ENCODE assay signal across 8 cellular contexts in the genomic region with DNA sequence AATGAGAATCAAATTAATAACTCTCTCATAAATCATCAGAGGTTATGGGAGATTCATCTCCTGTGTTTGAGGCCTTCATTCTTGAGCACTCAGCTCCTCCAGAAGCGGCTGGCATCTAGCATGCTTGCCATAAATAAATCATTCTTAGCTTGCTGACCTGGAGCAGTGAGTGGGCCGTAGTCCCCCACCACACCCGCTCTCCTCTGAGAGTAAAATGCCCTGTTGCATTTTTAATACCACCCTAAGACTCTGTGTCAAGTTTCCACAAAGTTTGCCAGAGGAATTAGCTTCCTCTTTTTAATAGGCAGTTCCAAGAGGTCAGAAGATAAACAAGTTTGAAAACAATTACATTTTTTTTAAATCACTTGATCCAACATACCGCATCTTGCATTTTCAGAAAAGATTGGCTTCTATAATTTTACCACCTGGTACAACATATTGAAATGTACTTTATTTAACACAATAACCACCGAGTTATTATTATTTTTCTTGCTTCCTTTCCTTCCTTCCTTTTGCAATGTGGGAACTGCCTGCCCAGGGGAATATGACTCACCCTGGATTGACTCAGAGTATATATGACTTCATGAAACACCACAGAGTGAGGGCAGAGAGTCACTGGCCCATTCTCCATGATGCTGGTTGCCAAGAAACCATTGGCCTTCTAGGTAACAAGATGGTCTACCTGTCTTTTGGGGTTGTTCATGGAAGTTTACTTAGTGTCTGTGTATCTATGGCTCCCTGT. TPM values are rescaled to one million over a fixed set of nuclear protein-coding genes. Genes with fewer than 3 reads are reported as not detected.
DNase-seq lines count a peak whose midpoint lies in the region; ATAC-seq and TF ChIP-seq lines count a peak whose summit lies in the region.

No MANE protein-coding gene starts in this region.

- peaks cover 5% of the 10 kb centered on the region for H3K27me3 Mint-ChIP-seq in CD4-positive, alpha-beta T cell
- no peaks in the 10 kb centered on the region for H3K27me3 Mint-ChIP-seq in H9 (ENCODE audit: low read depth)

- no peak overlapping the region for H3K4me3 ChIP-seq in fibroblast of mammary gland (ENCODE audit: control insufficient read depth, low read depth, low read length)

- no peak overlapping the region for H3K4me2 ChIP-seq in H9 (ENCODE audit: insufficient read depth, insufficient read length, low read length)

- no peak overlapping the region for H3K18ac ChIP-seq in H9 (ENCODE audit: insufficient read length, low read depth, low read length)

- no peaks in the 10 kb centered on the region for H3K79me1 ChIP-seq in H9 (ENCODE audit: insufficient read depth, low read depth, low read length, poor library complexity, severe bottlenecking)

- no peaks in the 10 kb centered on the region for H3K36me3 Mint-ChIP-seq in CD4-positive, alpha-beta T cell (ENCODE audit: low read depth)
- no peaks in the 10 kb centered on the region; a peak in 1 of 7 replicates for H3K36me3 Mint-ChIP-seq in H9 (ENCODE audit: insufficient read depth in 1 of 3, low read depth in 3 of 3)

- H3K4me1 Mint-ChIP-seq in CD4-positive, alpha-beta T cell (ENCODE audit: low read depth), result no peaks in the 10 kb centered on the region
- H3K4me1 Mint-ChIP-seq in H9, result peaks cover 21 to 22% of the 10 kb centered on the region in 2 experiments

- H3K56ac ChIP-seq in H9 (ENCODE audit: insufficient read length, low read depth, low read length), result no peak overlapping the region

- ATAC-seq in CD4-positive, alpha-beta T cell (ENCODE audit: poor library complexity), result no peak
- ATAC-seq in GM19023 (IDR thresholded peaks at IDR 0.05; ENCODE audit: unreplicated experiment), result no peak

- H4K91ac ChIP-seq in H9 (ENCODE audit: insufficient read length, low read depth, low read length), result no peak overlapping the region

- H3K9me3 ChIP-seq in CD4-positive, alpha-beta T cell (ENCODE audit: control insufficient read depth, low read length), result no peaks in the 10 kb centered on the region
- no peaks in the 10 kb centered on the region for H3K9me3 ChIP-seq in H9 (ENCODE audit: control insufficient read depth, low read depth, low read length)

- POLR2A ChIA-PET in CD4-positive, alpha-beta T cell (lab: Charles Lee), result no interaction called here

- no peak overlapping the region for H2AK5ac ChIP-seq in H9 (ENCODE audit: insufficient read length, low read length)

- no peak overlapping the region for H3K27ac ChIP-seq in CD4-positive, alpha-beta T cell (ENCODE audit: low read depth, low read length)
- no peak overlapping the region for H3K27ac ChIP-seq in H9 (ENCODE audit: insufficient read length, low read depth, low read length)

- no peaks in the 10 kb centered on the region; the same call in 1 of the 2 replicates for H3K4me1 ChIP-seq in H9 (ENCODE audit: insufficient read depth, low read length)

- no CpG with 5 or more reads among the region's 5 CpGs for WGBS in H9 (ENCODE audit: extremely low coverage, insufficient read length, low lambda C conversion rate)

- no peak overlapping the region for H3T11ph ChIP-seq in H9 (ENCODE audit: low read length)

- H2BK5ac ChIP-seq in H9 (ENCODE audit: insufficient read length, low read length), result no peak overlapping the region

- no peak overlapping the region for H3K4ac ChIP-seq in H9 (ENCODE audit: low read depth, low read length)

- intact Hi-C loops in CD4-positive, alpha-beta T cell (cut with DNase I, micrococcal nuclease), result no loop called here

- H2BK12ac ChIP-seq in H9 (ENCODE audit: insufficient read length, low read depth, low read length), result no peak overlapping the region

- H2BK120ac ChIP-seq in H9 (ENCODE audit: low read depth, low read length, poor library complexity, severe bottlenecking), result no peak overlapping the region

- no peak for TF ChIP-seq CTCF in fibroblast of mammary gland (conservative IDR thresholded peaks at IDR 0.05; ENCODE audit: control insufficient read depth, insufficient read depth, low read depth, low read length)
- TF ChIP-seq CTCF in CD4-positive, alpha-beta T cell (IDR thresholded peaks at IDR 0.05), result no peak
- TF ChIP-seq CTCF in H9 (conservative IDR thresholded peaks at IDR 0.05), result no peak

- H3K79me2 ChIP-seq in H9 (ENCODE audit: insufficient read depth, low read length), result no peaks in the 10 kb centered on the region

- H3K4me3 Mint-ChIP-seq in CD4-positive, alpha-beta T cell, result no peak overlapping the region
- H3K4me3 Mint-ChIP-seq in H9, result no peak overlapping the region

- peak; percentile 83 for DNase-seq in EL
- DNase-seq in OCI-M1 (lab: John Stamatoyannopoulos, UW), result peak; percentile 68
- DNase-seq in fibroblast of mammary gland (ENCODE audit: low read depth), result peak; percentile 96
- DNase-seq in pulmonary artery endothelial cell (ENCODE audit: low read depth, low spot score), result peak; percentile 87
- DNase-seq in RPMI8226, result no peak
- no peak for DNase-seq in CD4-positive, alpha-beta T cell
- no peak for DNase-seq in H9

- H4K8ac ChIP-seq in H9 (replicated peaks; ENCODE audit: insufficient read length, low read depth, low read length), result no peak overlapping the region

- H4K20me1 ChIP-seq in H9 (ENCODE audit: control insufficient read depth, insufficient read depth, insufficient read length), result no peaks in the 10 kb centered on the region

- no peak overlapping the region for H2AFZ ChIP-seq in H9 (ENCODE audit: low read length)

- H4K5ac ChIP-seq in H9 (ENCODE audit: insufficient read length, low read depth, low read length), result no peak overlapping the region

- no peak overlapping the region for H3K27ac Mint-ChIP-seq in CD4-positive, alpha-beta T cell
- no peak overlapping the region; a peak in 1 of 7 replicates for H3K27ac Mint-ChIP-seq in H9

- H3K9ac ChIP-seq in H9 (ENCODE audit: extremely low read depth, insufficient read length, low read length), result no peak overlapping the region

- H3K27me3 ChIP-seq in CD4-positive, alpha-beta T cell (ENCODE audit: control insufficient read depth, insufficient read depth, low read length), result no peaks in the 10 kb centered on the region
- H3K27me3 ChIP-seq in H9 (ENCODE audit: insufficient read depth, low read length), result no peaks in the 10 kb centered on the region

- no peak overlapping the region for H2BK20ac ChIP-seq in H9 (ENCODE audit: low read depth, low read length, poor library complexity, severe bottlenecking)

- CTCF ChIA-PET in CD4-positive, alpha-beta T cell (lab: Charles Lee), result no interaction called here

- no peaks in the 10 kb centered on the region for H3K23me2 ChIP-seq in H9 (ENCODE audit: insufficient read length, low read depth, low read length, poor library complexity, severe bottlenecking)

- no peak overlapping the region for H3K14ac ChIP-seq in H9 (ENCODE audit: insufficient read depth, low read length)

- H3K9me3 Mint-ChIP-seq in CD4-positive, alpha-beta T cell, result no peaks in the 10 kb centered on the region
- H3K9me3 Mint-ChIP-seq in H9, result no peaks in the 10 kb centered on the region

- H2BK15ac ChIP-seq in H9 (ENCODE audit: low read depth, low read length), result no peak overlapping the region

- no peak overlapping the region for H3K23ac ChIP-seq in H9 (ENCODE audit: insufficient read length, low read depth, low read length)

RNA-seq across cellular contexts. Expression of gene CLIC5, which starts 29.4 kb away (rescaled TPM):
- total RNA-seq in pulmonary artery endothelial cell (0.07 TPM in 1 of 2 replicates, not detected in the other), H9 (2021) (0.15 and 0.20 TPM in 2 replicates)
- total RNA-seq in CD4-positive, alpha-beta T cell, result 1 to 10 TPM; 2.5 to 2.8 TPM

Comparison
In these comparisons a context has a peak if more than half of its experiments do, and no peak if none do; other contexts are left out.
1. DNase-seq: peak in EL (single experiment), OCI-M1 (single experiment), fibroblast of mammary gland (single experiment) and pulmonary artery endothelial cell (single experiment); none in RPMI8226 (single experiment), CD4-positive, alpha-beta T cell (0 of 10) and H9 (single experiment).